18 cellular contexts compared by ENCODE assay signal in genomic region chr5:82986404-82986803, GRCh38.
DNase-seq lines count a peak whose midpoint lies in the region; TF ChIP-seq lines count a peak whose summit lies in the region.
"Had no signal": no experiment of that assay in that cellular context is flagged by ENCODE, and none has a peak within 500 bp of the region (broad histone marks: within the 10 kb centered on the region; RNA-seq: fewer than 3 reads in every experiment).

No MANE protein-coding gene starts in this region.

- H3K4me2 ChIP-seq in neural cell (ENCODE audit: low read length) = peak overlapping the region; percentile 16
- H3K4me2 ChIP-seq: BLaER1 treated with 17β-estradiol and CSF1 and Interleukin-3, amounts not matched to agents 10 nM and 100 nM had no signal

- peak overlapping the region; percentile 97 for H3K27ac ChIP-seq in neural cell (ENCODE audit: low read length)
- H3K27ac ChIP-seq: 22Rv1; BLaER1 treated with 17β-estradiol and CSF1 and Interleukin-3, amounts not matched to agents 10 nM and 100 nM; RWPE1; SJCRH30 had no signal

- no peaks in the 10 kb centered on the region for H3K36me3 ChIP-seq in neural cell (ENCODE audit: insufficient read depth, low read length)
- H3K36me3 ChIP-seq: BLaER1 treated with 17β-estradiol and CSF1 and Interleukin-3, amounts not matched to agents 10 nM and 100 nM; SJCRH30 had no signal

- peak overlapping the region; percentile 50 for H3K4me3 ChIP-seq in neural cell (ENCODE audit: low read length)
- H3K4me3 ChIP-seq: BLaER1 treated with 17β-estradiol and CSF1 and Interleukin-3, amounts not matched to agents 10 nM and 100 nM; SJCRH30 had no signal

- H3F3A ChIP-seq in neural cell (ENCODE audit: insufficient read depth, low read length, poor library complexity, severe bottlenecking) = peaks cover 5% of the 10 kb centered on the region

- no peak overlapping the region for H2AFZ ChIP-seq in neural cell (ENCODE audit: low read depth, low read length)

- H3K9me2 ChIP-seq in neural cell (ENCODE audit: insufficient read depth, low read length) = no peaks in the 10 kb centered on the region

- H4K20me1 ChIP-seq in neural cell (ENCODE audit: insufficient read depth) = no peaks in the 10 kb centered on the region
- H4K20me1 ChIP-seq: BLaER1 treated with 17β-estradiol and CSF1 and Interleukin-3, amounts not matched to agents 10 nM and 100 nM had no signal

- peak; percentile 99 for TF ChIP-seq EP300 in neural cell (conservative IDR thresholded peaks at IDR 0.05; ENCODE audit: poor library complexity, severe bottlenecking)

- DNase-seq in NCI-H1092 treated with DMSO at 0.1 percent for 48 hours (lab: John Stamatoyannopoulos, UW) = peak; percentile 8
- DNase-seq in NCI-H1092 (lab: John Stamatoyannopoulos, UW) = no peak
- DNase-seq in NCI-H187 (lab: John Stamatoyannopoulos, UW) = peak; percentile 57 to 62
- peak; percentile 91 for DNase-seq in NCI-H2227 (lab: John Stamatoyannopoulos, UW; ENCODE audit: unreplicated experiment)
- DNase-seq in SHP77 treated with DMSO at 0.1 percent for 48 hours (lab: John Stamatoyannopoulos, UW) = no peak
- DNase-seq in cerebellar nuclear complex (lab: John Stamatoyannopoulos, UW) = no peak
- no peak for DNase-seq in T1000 (lab: John Stamatoyannopoulos, UW)
- DNase-seq: CD4-positive, alpha-beta memory T cell; HFFc6; Karpas-422; NCI-H2171; NCI-H446; NK-92 treated with Interleukin-12 subunit alpha and Interleukin-12 subunit beta, amount 100 ng/mL, for 24 hours; SJCRH30 had no signal

- no peaks in the 10 kb centered on the region for H3K9me3 ChIP-seq in neural cell (ENCODE audit: low read length)
- H3K9me3 ChIP-seq: BLaER1 treated with 17β-estradiol and CSF1 and Interleukin-3, amounts not matched to agents 10 nM and 100 nM; SJCRH30 had no signal

- peak overlapping the region; percentile 70 for H3K9ac ChIP-seq in neural cell (ENCODE audit: low read length)
- H3K9ac ChIP-seq: BLaER1 treated with 17β-estradiol and CSF1 and Interleukin-3, amounts not matched to agents 10 nM and 100 nM had no signal

- TF ChIP-seq RAD21 in neural cell (conservative IDR thresholded peaks at IDR 0.05) = peak; percentile 51

- no peak for TF ChIP-seq CTCF in neural cell (IDR thresholded peaks at IDR 0.05; ENCODE audit: poor library complexity, severe bottlenecking)

- H3K27me3 ChIP-seq in neural cell (ENCODE audit: insufficient read depth, low read depth, low read length) = no peaks in the 10 kb centered on the region
- H3K27me3 ChIP-seq: BLaER1 treated with 17β-estradiol and CSF1 and Interleukin-3, amounts not matched to agents 10 nM and 100 nM; SJCRH30 had no signal

- peaks cover 36% of the 10 kb centered on the region for H3K79me2 ChIP-seq in neural cell (replicated peaks; ENCODE audit: insufficient read depth, low read length)

TF ChIP-seq in neural cell, 6 proteins besides CTCF, POLR2A, EP300 and RAD21:
- TF ChIP-seq POLR2AphosphoS5 (IDR thresholded peaks at IDR 0.05) (peak; percentile 99), TAF1 (IDR thresholded peaks at IDR 0.05; ENCODE audit: low read depth) (no peak), SMC3 (conservative IDR thresholded peaks at IDR 0.05; ENCODE audit: poor library complexity) (peak; percentile 55), EZH2 (IDR thresholded peaks at IDR 0.05; ENCODE audit: borderline replicate concordance, insufficient read depth, low read length, poor library complexity, severe bottlenecking) (no peak), MXI1 (conservative IDR thresholded peaks at IDR 0.05; ENCODE audit: poor library complexity, severe bottlenecking) (no peak), REST (IDR thresholded peaks at IDR 0.05; ENCODE audit: borderline replicate concordance) (peak; percentile 94)

Comparison
In these comparisons a context has a peak if more than half of its experiments do, and no peak if none do; other contexts are left out.
1. DNase-seq: peak in NCI-H1092 treated with DMSO at 0.1 percent for 48 hours (single experiment), NCI-H187 (2 of 2) and NCI-H2227 (single experiment); none in NCI-H1092 (single experiment), SHP77 treated with DMSO at 0.1 percent for 48 hours (single experiment), cerebellar nuclear complex (0 of 2) and T1000 (single experiment).